In genomic region chr2:239893236-239893515, GRCh38 we compare ENCODE assay signal across 1 cellular context.
TF ChIP-seq lines count a peak whose summit lies in the region.

No MANE protein-coding gene starts in this region.

TF ChIP-seq in H1, 55 proteins besides CTCF, POLR2A, EP300 and RAD21 (continued from another document):
- TF ChIP-seq TEAD4 (IDR thresholded peaks at IDR 0.05; ENCODE audit: low read depth, low read length) = no peak
- TF ChIP-seq TAF7 (optimal IDR thresholded peaks at IDR 0.05; ENCODE audit: borderline replicate concordance, low read depth, low read length) = no peak
